ENCODE assay signal across 9 cellular contexts in the genomic region with DNA sequence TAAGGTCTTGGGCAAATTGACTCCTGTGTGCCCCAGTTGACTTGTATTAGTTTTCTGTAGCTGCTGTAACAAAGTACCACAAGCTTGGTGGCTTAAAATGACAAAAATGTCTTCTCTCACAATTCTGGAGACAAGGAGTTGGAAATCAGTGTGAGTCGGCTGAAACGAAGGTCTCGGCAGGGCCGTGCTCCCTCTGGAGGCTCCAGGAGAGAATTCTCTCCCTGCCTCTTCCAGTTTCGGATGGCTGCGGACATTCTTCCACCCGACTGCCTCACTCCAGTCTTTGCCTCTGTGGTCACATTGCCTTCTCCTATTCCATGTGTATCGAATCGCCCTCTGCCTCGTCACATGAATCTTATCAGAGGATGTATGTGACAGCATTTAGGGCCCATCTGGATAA.
DNase-seq lines count a peak whose midpoint lies in the region; ATAC-seq and TF ChIP-seq lines count a peak whose summit lies in the region.
"Had no signal": no experiment of that assay in that cellular context is flagged by ENCODE, and none has a peak within 500 bp of the region (broad histone marks: within the 10 kb centered on the region; RNA-seq: fewer than 3 reads in every experiment).

No MANE protein-coding gene starts in this region.

- no peak overlapping the region for H4K91ac ChIP-seq in mesenchymal stem cell (ENCODE audit: low read length)

- peak; percentile 65 for TF ChIP-seq CTCF in epithelial cell of esophagus (IDR thresholded peaks at IDR 0.05; ENCODE audit: insufficient read depth, low read depth, low read length, missing control alignments)

- 16% methylated on average over 10 of the region's 10 CpGs for WGBS in mesenchymal stem cell

- H3K14ac ChIP-seq in mesenchymal stem cell (ENCODE audit: low read length in 2 of 2), result no peak overlapping the region

- peaks cover 10 to 18% of the 10 kb centered on the region in 2 experiments for H3K27me3 ChIP-seq in mesenchymal stem cell (ENCODE audit: control insufficient read depth in 1 of 2, insufficient read depth in 1 of 2, low read length in 2 of 2)

- H3K9me3 ChIP-seq in mesenchymal stem cell (ENCODE audit: control insufficient read depth, low read length), result no peaks in the 10 kb centered on the region

- no peak overlapping the region for H4K8ac ChIP-seq in mesenchymal stem cell (ENCODE audit: low read length)

- H2BK12ac ChIP-seq in mesenchymal stem cell (ENCODE audit: low read length in 2 of 2), result no peak overlapping the region

- H3K4ac ChIP-seq in mesenchymal stem cell (ENCODE audit: low read depth in 1 of 2, low read length in 2 of 2), result no peak overlapping the region

- H3K18ac ChIP-seq in mesenchymal stem cell (ENCODE audit: low read depth in 1 of 2, low read length in 2 of 2), result no peak overlapping the region

- H3K4me3 Mint-ChIP-seq in activated T-cell treated with anti-CD3 and anti-CD28 coated beads, Interleukin-2, amount 50 U/mL, for 24 hours, result no peak overlapping the region

- no peak overlapping the region for H2AK5ac ChIP-seq in mesenchymal stem cell (ENCODE audit: low read length, severe bottlenecking)

- H3K9me3 Mint-ChIP-seq in activated T-cell treated with anti-CD3 and anti-CD28 coated beads, Interleukin-2, amount 50 U/mL, for 24 hours, result no peaks in the 10 kb centered on the region

- no peak for ATAC-seq in GM18861 (IDR thresholded peaks at IDR 0.05; ENCODE audit: unreplicated experiment)
- ATAC-seq in HG02981 (IDR thresholded peaks at IDR 0.05; ENCODE audit: unreplicated experiment), result no peak

- no peak overlapping the region for H3K9ac ChIP-seq in mesenchymal stem cell (ENCODE audit: low read length)

- no peak overlapping the region for H2BK15ac ChIP-seq in mesenchymal stem cell (ENCODE audit: low read depth, poor library complexity, severe bottlenecking)

- DNase-seq in AG20443 (ENCODE audit: low spot score) (peak; percentile 63), NCI-H460 (ENCODE audit: extremely low read depth, low read depth) (peak; percentile 31), epithelial cell of esophagus (ENCODE audit: low read depth) (peak; percentile 26), mesenchymal stem cell (peak; percentile 23), DMS153 (lab: John Stamatoyannopoulos, UW) (no peak)
- no peak for DNase-seq in activated T-cell treated with anti-CD3 and anti-CD28 coated beads, Interleukin-2, amount 50 U/mL, for 24 hours
- DNase-seq: NCI-H2171 had no signal

- no peaks in the 10 kb centered on the region for H3K36me3 Mint-ChIP-seq in activated T-cell treated with anti-CD3 and anti-CD28 coated beads, Interleukin-2, amount 50 U/mL, for 24 hours (ENCODE audit: low read depth)

- H2BK5ac ChIP-seq in mesenchymal stem cell (ENCODE audit: low read depth, low read length, poor library complexity, severe bottlenecking), result no peak overlapping the region

- H3K4me1 Mint-ChIP-seq in activated T-cell treated with anti-CD3 and anti-CD28 coated beads, Interleukin-2, amount 50 U/mL, for 24 hours (ENCODE audit: low read depth), result no peaks in the 10 kb centered on the region

- no peak overlapping the region for H3K4me2 ChIP-seq in mesenchymal stem cell (ENCODE audit: low read length, poor library complexity, severe bottlenecking)

- H3K27ac Mint-ChIP-seq in activated T-cell treated with anti-CD3 and anti-CD28 coated beads, Interleukin-2, amount 50 U/mL, for 24 hours, result no peak overlapping the region

- H3K36me3 ChIP-seq in mesenchymal stem cell (ENCODE audit: control insufficient read depth in 1 of 2, insufficient read depth in 2 of 2, low read depth in 1 of 2, low read length in 2 of 2), result no peaks in the 10 kb centered on the region

- H3K27me3 Mint-ChIP-seq in activated T-cell treated with anti-CD3 and anti-CD28 coated beads, Interleukin-2, amount 50 U/mL, for 24 hours, result peaks cover 10% of the 10 kb centered on the region

- no peak overlapping the region for H2BK120ac ChIP-seq in mesenchymal stem cell (ENCODE audit: low read depth, low read length)

- H3K79me1 ChIP-seq in mesenchymal stem cell (replicated peaks; ENCODE audit: low read length, poor library complexity, severe bottlenecking), result no peaks in the 10 kb centered on the region

- H3K4me1 ChIP-seq in mesenchymal stem cell (ENCODE audit: control insufficient read depth, insufficient read depth, low read depth, low read length), result no peaks in the 10 kb centered on the region

- H3K4me3 ChIP-seq in epithelial cell of esophagus (ENCODE audit: low read length) (no peak overlapping the region), mesenchymal stem cell (ENCODE audit: insufficient read depth in 1 of 2, low read depth in 1 of 2, low read length in 2 of 2) (no peak overlapping the region)

- no peak overlapping the region for H3K27ac ChIP-seq in mesenchymal stem cell (ENCODE audit: low read length, poor library complexity, severe bottlenecking)

- no peak overlapping the region for H2AFZ ChIP-seq in mesenchymal stem cell (ENCODE audit: low read depth, low read length)

- no peak overlapping the region for H3K23ac ChIP-seq in mesenchymal stem cell (ENCODE audit: low read length in 2 of 2)

Comparison
In these comparisons a context has a peak if more than half of its experiments do, and no peak if none do; other contexts are left out.
1. DNase-seq: peak in AG20443 (single experiment), NCI-H460 (single experiment), epithelial cell of esophagus (single experiment) and mesenchymal stem cell (single experiment); none in DMS153 (single experiment) and activated T-cell treated with anti-CD3 and anti-CD28 coated beads, Interleukin-2, amount 50 U/mL, for 24 hours (single experiment).